In the genomic region with DNA sequence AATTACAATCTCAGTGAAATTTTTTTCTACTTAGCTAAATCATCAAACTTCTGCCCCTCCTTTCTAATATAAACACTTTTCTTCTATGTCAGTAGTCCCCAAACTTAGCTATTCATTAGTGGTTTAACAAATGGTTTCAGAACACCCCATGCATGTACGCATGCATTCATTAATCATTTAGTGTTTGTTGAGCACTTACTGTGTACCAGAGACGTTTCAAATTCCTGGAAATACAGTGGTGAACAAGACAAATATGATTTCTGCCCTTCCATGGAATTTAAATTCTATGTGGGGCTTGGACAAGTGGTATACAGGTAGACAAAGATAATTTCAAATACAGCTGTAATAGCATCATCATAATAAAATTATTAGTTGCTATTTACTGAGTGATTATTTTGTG, we compare ENCODE assay signal across 1 cellular context.
TF ChIP-seq lines count a peak whose summit lies in the region.

No MANE protein-coding gene starts in this region.

TF ChIP-seq in endothelial cell of umbilical vein, 7 proteins besides CTCF, POLR2A, EP300 and RAD21:
- TF ChIP-seq EZH2 (IDR thresholded peaks at IDR 0.05; ENCODE audit: borderline replicate concordance, low read depth, low read length, severe bottlenecking) (no peak), JUN (IDR thresholded peaks at IDR 0.05; ENCODE audit: borderline replicate concordance, insufficient read depth, insufficient read length, low read depth) (no peak), GATA2 (IDR thresholded peaks at IDR 0.05; ENCODE audit: insufficient read depth, insufficient read length, low read depth, low read length) (no peak), POLR2AphosphoS5 (IDR thresholded peaks at IDR 0.05; ENCODE audit: insufficient read depth, low read depth, low read length) (no peak), MYC (IDR thresholded peaks at IDR 0.05; ENCODE audit: low read depth, low read length) (no peak), FOS (IDR thresholded peaks at IDR 0.05; ENCODE audit: borderline replicate concordance, insufficient read depth, low read length) (no peak)
- TF ChIP-seq, protein P1, sequence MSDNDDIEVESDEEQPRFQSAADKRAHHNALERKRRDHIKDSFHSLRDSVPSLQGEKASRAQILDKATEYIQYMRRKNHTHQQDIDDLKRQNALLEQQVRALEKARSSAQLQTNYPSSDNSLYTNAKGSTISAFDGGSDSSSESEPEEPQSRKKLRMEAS (IDR thresholded peaks at IDR 0.05; ENCODE audit: insufficient read depth, insufficient read length), result no peak
